ENCODE assay signal across 26 cellular contexts in genomic region chr11:12266943-12267342, GRCh38.
DNase-seq lines count a peak whose midpoint lies in the region; ATAC-seq lines count a peak whose summit lies in the region.
"Had no signal": no experiment of that assay in that cellular context is flagged by ENCODE, and none has a peak within 500 bp of the region (broad histone marks: within the 10 kb centered on the region; RNA-seq: fewer than 3 reads in every experiment).

No MANE protein-coding gene starts in this region.

- no peak overlapping the region for H3K9ac ChIP-seq in stomach smooth muscle (ENCODE audit: low read length in 2 of 2)
- H3K9ac ChIP-seq: SK-N-SH had no signal

- no peaks in the 10 kb centered on the region for H3K27me3 ChIP-seq in stomach smooth muscle (ENCODE audit: control insufficient read depth in 1 of 2, insufficient read depth in 2 of 2, low read length in 2 of 2)
- H3K27me3 ChIP-seq: pancreas had no signal

- H3K27ac Mint-ChIP-seq in activated T-helper 17 cell treated with anti-CD3 and anti-CD28 coated beads, Interleukin-2, amount 50 U/mL, for 72 hours = peak overlapping the region; percentile 1
- H3K27ac Mint-ChIP-seq: activated CD4-positive, alpha-beta T cell treated with anti-CD3 and anti-CD28 coated beads, Interleukin-2, amount 10 ng/mL, durations not matched to agents 24 days and 14 days; activated naive CD8-positive, alpha-beta T cell treated with anti-CD3 and anti-CD28 coated beads for 36 hours; natural killer cell; T-helper 17 cell had no signal

- H3K4me1 ChIP-seq in stomach smooth muscle (ENCODE audit: control insufficient read depth, insufficient read depth, low read length) = peaks cover 31% of the 10 kb centered on the region

- no peaks in the 10 kb centered on the region for H3K4me1 Mint-ChIP-seq in activated T-helper 17 cell treated with anti-CD3 and anti-CD28 coated beads, Interleukin-2, amount 50 U/mL, for 72 hours
- H3K4me1 Mint-ChIP-seq: activated CD4-positive, alpha-beta T cell treated with anti-CD3 and anti-CD28 coated beads, Interleukin-2, amount 10 ng/mL, durations not matched to agents 24 days and 14 days; activated naive CD8-positive, alpha-beta T cell treated with anti-CD3 and anti-CD28 coated beads for 36 hours; central memory CD8-positive, alpha-beta T cell; immature natural killer cell; natural killer cell had no signal

- H3K36me3 Mint-ChIP-seq in activated T-helper 17 cell treated with anti-CD3 and anti-CD28 coated beads, Interleukin-2, amount 50 U/mL, for 72 hours (ENCODE audit: low read depth) = peaks cover 22% of the 10 kb centered on the region
- H3K36me3 Mint-ChIP-seq: activated naive CD8-positive, alpha-beta T cell treated with anti-CD3 and anti-CD28 coated beads for 36 hours; natural killer cell had no signal

- DNase-seq in NCI-H82 (lab: John Stamatoyannopoulos, UW) (peak; percentile 38), NCI-H82 treated with DMSO at 0.1 percent for 48 hours (lab: John Stamatoyannopoulos, UW; ENCODE audit: unreplicated experiment) (no peak), left lobe of liver (ENCODE audit: low spot score) (no peak), HuH-7.5 (ENCODE audit: low spot score) (no peak), NCI-H146 treated with DMSO at 0.1 percent for 48 hours (lab: John Stamatoyannopoulos, UW; ENCODE audit: unreplicated experiment) (no peak), NCI-H187 treated with DMSO at 0.1 percent for 48 hours (lab: John Stamatoyannopoulos, UW) (no peak)
- DNase-seq: activated CD4-positive, alpha-beta T cell treated with anti-CD3 and anti-CD28 coated beads, Interleukin-2, amount 10 ng/mL, durations not matched to agents 24 days and 14 days; activated naive CD8-positive, alpha-beta T cell treated with anti-CD3 and anti-CD28 coated beads for 36 hours; activated T-cell treated with anti-CD3 and anti-CD28 coated beads, Interleukin-2, amount 50 U/mL, for 48 hours; CD4-positive, alpha-beta memory T cell; DMS53; GF-D8; immature natural killer cell; KG1; midbrain; MM.1S; natural killer cell; NCI-H1417 treated with DMSO at 0.1 percent for 48 hours; NCI-H510A treated with DMSO at 0.1 percent for 48 hours; pancreas; SK-N-SH; T-helper 17 cell had no signal

- no peaks in the 10 kb centered on the region for H3K27me3 Mint-ChIP-seq in activated T-helper 17 cell treated with anti-CD3 and anti-CD28 coated beads, Interleukin-2, amount 50 U/mL, for 72 hours
- H3K27me3 Mint-ChIP-seq: activated CD4-positive, alpha-beta T cell treated with anti-CD3 and anti-CD28 coated beads, Interleukin-2, amount 10 ng/mL, durations not matched to agents 24 days and 14 days; activated naive CD8-positive, alpha-beta T cell treated with anti-CD3 and anti-CD28 coated beads for 36 hours; CD4-positive, alpha-beta memory T cell; central memory CD8-positive, alpha-beta T cell; T-helper 17 cell had no signal

- no peaks in the 10 kb centered on the region for H3K9me3 Mint-ChIP-seq in activated T-helper 17 cell treated with anti-CD3 and anti-CD28 coated beads, Interleukin-2, amount 50 U/mL, for 72 hours
- H3K9me3 Mint-ChIP-seq: activated CD4-positive, alpha-beta T cell treated with anti-CD3 and anti-CD28 coated beads, Interleukin-2, amount 10 ng/mL, durations not matched to agents 24 days and 14 days; activated naive CD8-positive, alpha-beta T cell treated with anti-CD3 and anti-CD28 coated beads for 36 hours; CD4-positive, alpha-beta memory T cell; central memory CD8-positive, alpha-beta T cell; immature natural killer cell; natural killer cell had no signal

- peak overlapping the region; percentile 86 for H3K27ac ChIP-seq in stomach smooth muscle (ENCODE audit: low read length)
- H3K27ac ChIP-seq: pancreas, VCaP had no signal

- H3K4me3 ChIP-seq in stomach smooth muscle (ENCODE audit: low read length in 2 of 2) = no peak overlapping the region
- H3K4me3 ChIP-seq: pancreas had no signal

- no peaks in the 10 kb centered on the region for H3K9me3 ChIP-seq in stomach smooth muscle (ENCODE audit: control insufficient read depth in 2 of 2, low read length in 2 of 2)
- H3K9me3 ChIP-seq: pancreas, SK-N-SH had no signal

- H3K4me3 Mint-ChIP-seq in activated T-helper 17 cell treated with anti-CD3 and anti-CD28 coated beads, Interleukin-2, amount 50 U/mL, for 72 hours = no peak overlapping the region
- H3K4me3 Mint-ChIP-seq: activated CD4-positive, alpha-beta T cell treated with anti-CD3 and anti-CD28 coated beads, Interleukin-2, amount 10 ng/mL, durations not matched to agents 24 days and 14 days; activated naive CD8-positive, alpha-beta T cell treated with anti-CD3 and anti-CD28 coated beads for 36 hours; CD4-positive, alpha-beta memory T cell; central memory CD8-positive, alpha-beta T cell; immature natural killer cell; natural killer cell; T-helper 17 cell had no signal

- no peak for ATAC-seq in activated T-helper 17 cell treated with anti-CD3 and anti-CD28 coated beads, Interleukin-2, amount 50 U/mL, for 72 hours (replicated peaks)
- peak; percentile 20 for ATAC-seq in left lobe of liver
- ATAC-seq: natural killer cell, T-helper 17 cell had no signal

- H3K36me3 ChIP-seq in stomach smooth muscle (ENCODE audit: control insufficient read depth in 2 of 2, insufficient read depth in 2 of 2, low read length in 2 of 2) = peaks cover 14 to 24% of the 10 kb centered on the region in 2 donors
- H3K36me3 ChIP-seq: pancreas had no signal
